8 cellular contexts compared by ENCODE assay signal in genomic region chr19:17681505-17682125, GRCh38. TPM values are rescaled to one million over a fixed set of nuclear protein-coding genes. Genes with fewer than 3 reads are reported as not detected.
DNase-seq lines count a peak whose midpoint lies in the region; ATAC-seq and TF ChIP-seq lines count a peak whose summit lies in the region.

No MANE protein-coding gene starts in this region.

- TF ChIP-seq CTCF in heart left ventricle (IDR thresholded peaks at IDR 0.05): no peak

- H3K4me3 ChIP-seq in heart left ventricle: no peak overlapping the region

- 45 to 51% (median 49%) methylated on average over 25 of the region's 25 CpGs for WGBS in heart left ventricle, 4 donors

- ATAC-seq in heart left ventricle (peak in 1 of 4 donors; percentile 46), HG03571 (IDR thresholded peaks at IDR 0.05; ENCODE audit: unreplicated experiment) (no peak)
- no peak for ATAC-seq in stimulated activated naive CD8-positive, alpha-beta T cell treated with anti-CD3 and anti-CD28 coated beads, Interleukin-15, Interleukin-2, amounts not matched to agents 100 U/mL and 50 U/mL, for 24 hours

- H3K27me3 ChIP-seq in heart left ventricle: peaks cover 0 to 39% (median 7%) of the 10 kb centered on the region in 9 donors

- DNase-seq in activated effector memory CD4-positive, alpha-beta T cell treated with anti-CD3 and anti-CD28 coated beads, Interleukin-2, amount 50 U/mL, for 16 hours: peak; percentile 71
- DNase-seq in activated effector memory CD4-positive, alpha-beta T cell treated with Interleukin-2 at 50 U/mL for 16 hours: no peak
- peak; percentile 30 to 48 for DNase-seq in activated CD4-positive, alpha-beta T cell treated with anti-CD3 and anti-CD28 coated beads, Interleukin-2, amount 50 U/mL, for 48 hours
- DNase-seq in heart left ventricle (peak in 3 of 5 donors; percentile 38 to 42 (median 38)), middle frontal gyrus (ENCODE audit: extremely low spot score, low spot score) (no peak), NCI-H446 (lab: John Stamatoyannopoulos, UW) (no peak)
- DNase-seq in stimulated activated naive CD8-positive, alpha-beta T cell treated with anti-CD3 and anti-CD28 coated beads, Interleukin-15, Interleukin-2, amounts not matched to agents 100 U/mL and 50 U/mL, for 24 hours: peak; percentile 59

- no peak for TF ChIP-seq POLR2A in heart left ventricle (IDR thresholded peaks at IDR 0.05)

- intact Hi-C loops in heart left ventricle (cut with DNase I): no loop called here

- no peaks in the 10 kb centered on the region for H3K9me3 ChIP-seq in heart left ventricle

- H3K27ac ChIP-seq in heart left ventricle: no peak overlapping the region

- H3K4me1 ChIP-seq in heart left ventricle: peaks cover 0 to 26% (median 17%) of the 10 kb centered on the region in 12 donors

- H3K36me3 ChIP-seq in heart left ventricle: no peaks in the 10 kb centered on the region

RNA-seq across cellular contexts. Expression of gene UNC13A, which starts 6.5 kb away (rescaled TPM):
- 1 to 10 TPM in 1 of 9 donors, under 1 TPM in 7, not detected in 1; 0.02 to 1.1 (median 0.09) TPM for total RNA-seq in heart left ventricle
- under 1 TPM; 0.04 to 0.19 TPM for polyA plus RNA-seq in heart left ventricle

RNA-seq across cellular contexts. Expression of gene MAP1S, which starts 37.7 kb away (rescaled TPM):
- total RNA-seq in heart left ventricle: 10 to 100 TPM; 19.5 to 47.9 (median 24.1) TPM
- polyA plus RNA-seq in heart left ventricle: 10 to 100 TPM; 17.1 to 20.0 TPM

Comparison
In these comparisons a context has a peak if more than half of its experiments do, and no peak if none do; other contexts are left out.
1. DNase-seq: peak in activated effector memory CD4-positive, alpha-beta T cell treated with anti-CD3 and anti-CD28 coated beads, Interleukin-2, amount 50 U/mL, for 16 hours (single experiment), activated CD4-positive, alpha-beta T cell treated with anti-CD3 and anti-CD28 coated beads, Interleukin-2, amount 50 U/mL, for 48 hours (2 of 2), heart left ventricle (3 of 5) and stimulated activated naive CD8-positive, alpha-beta T cell treated with anti-CD3 and anti-CD28 coated beads, Interleukin-15, Interleukin-2, amounts not matched to agents 100 U/mL and 50 U/mL, for 24 hours (single experiment); none in activated effector memory CD4-positive, alpha-beta T cell treated with Interleukin-2 at 50 U/mL for 16 hours (single experiment), middle frontal gyrus (single experiment) and NCI-H446 (0 of 2).